Comparison of ENCODE assay signal across 8 cellular contexts in the genomic region with DNA sequence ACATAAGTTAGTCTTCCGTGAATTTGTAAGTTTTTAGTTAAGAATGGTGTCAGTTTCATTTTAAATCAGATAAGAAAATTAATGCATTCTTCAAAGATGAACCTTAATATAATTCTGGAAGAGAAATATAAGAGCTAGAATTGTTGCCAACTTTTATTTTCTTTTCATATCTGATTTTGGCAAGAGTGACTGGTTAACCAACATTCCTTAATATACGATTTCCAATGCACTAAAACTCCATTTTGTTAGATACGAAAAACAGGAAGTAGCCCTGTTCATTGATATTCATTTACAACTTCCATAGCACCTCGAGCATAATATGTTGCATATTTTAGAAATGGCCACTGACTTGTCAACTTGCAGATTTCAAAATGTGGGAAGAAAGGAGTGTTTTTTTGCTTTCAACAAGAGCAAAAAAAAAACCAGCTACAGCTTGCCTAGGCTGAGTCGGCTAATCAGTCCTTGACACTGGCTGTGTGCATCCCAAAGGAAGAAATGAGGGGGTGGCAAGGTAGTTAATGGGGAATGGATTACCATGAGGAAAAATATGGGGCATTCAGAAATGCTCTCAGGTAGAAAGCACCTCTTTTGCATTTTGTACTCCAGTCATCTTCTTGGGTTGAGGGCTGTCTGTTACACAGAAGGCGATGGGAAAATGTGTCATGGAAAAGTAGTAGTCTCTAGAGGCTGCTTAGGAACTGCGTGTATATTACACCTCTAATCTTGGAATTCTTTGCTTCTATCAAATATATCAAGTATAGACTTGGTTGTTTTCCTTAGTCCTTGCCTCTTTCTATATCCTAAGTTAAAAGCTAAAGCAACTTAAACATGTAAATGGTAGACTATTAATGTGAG. TPM values are rescaled to one million over a fixed set of nuclear protein-coding genes. Genes with fewer than 3 reads are reported as not detected.
A peak's percentile ranks its signal among the peaks of the same experiment; 100 is the strongest.
DNase-seq lines count a peak whose midpoint lies in the region; ATAC-seq and TF ChIP-seq lines count a peak whose summit lies in the region.

No MANE protein-coding gene starts in this region.

- peak; percentile 9 for DNase-seq in A673 (ENCODE audit: low spot score)
- DNase-seq in IMR-90 = no peak
- no peak for DNase-seq in activated naive CD8-positive, alpha-beta T cell treated with anti-CD3 and anti-CD28 coated beads for 36 hours
- no peak for DNase-seq in right lobe of liver
- no peak for DNase-seq in putamen (ENCODE audit: low spot score)
- no peak for DNase-seq in stimulated activated CD4-positive, alpha-beta T cell treated with anti-CD3 and anti-CD28 coated beads, Interleukin-4, amount 100 ng/mL, for 24 hours

- H2BK20ac ChIP-seq in IMR-90 (ENCODE audit: low read depth, low read length) = peak overlapping the region; percentile 72; the same call in 1 of the 2 replicates

- no peak for TF ChIP-seq RAD21 in IMR-90 (IDR thresholded peaks at IDR 0.05; ENCODE audit: low read length)

- peak overlapping the region; percentile 74 for H3K14ac ChIP-seq in IMR-90 (replicated peaks; ENCODE audit: low read depth, low read length)

- H3K36me3 Mint-ChIP-seq in activated naive CD8-positive, alpha-beta T cell treated with anti-CD3 and anti-CD28 coated beads for 36 hours = peaks cover 14% of the 10 kb centered on the region

- no TSS peak for BruUV-seq in A673 (replicated peaks; lab: Mats Ljungman, UMichigan)
- BruUV-seq in IMR-90 (replicated peaks; lab: Mats Ljungman, UMichigan) = no TSS peak

- H2BK15ac ChIP-seq in IMR-90 (ENCODE audit: low read depth, low read length) = no peak overlapping the region

- H3K9me3 ChIP-seq in A673 (ENCODE audit: low read depth, low read length, poor library complexity, severe bottlenecking) (no peaks in the 10 kb centered on the region), IMR-90 (ENCODE audit: control insufficient read depth, insufficient read depth, low read length) (no peaks in the 10 kb centered on the region), right lobe of liver (no peaks in the 10 kb centered on the region)

- H3K4me2 ChIP-seq in IMR-90 (ENCODE audit: low read depth, low read length) = peak overlapping the region; percentile 60

- peaks cover 49% of the 10 kb centered on the region for H3K4me1 Mint-ChIP-seq in activated naive CD8-positive, alpha-beta T cell treated with anti-CD3 and anti-CD28 coated beads for 36 hours

- H3K36me3 ChIP-seq in A673 (ENCODE audit: insufficient read depth, low read length, poor library complexity, severe bottlenecking) (no peaks in the 10 kb centered on the region), IMR-90 (ENCODE audit: control insufficient read depth, insufficient read depth, low read length) (no peaks in the 10 kb centered on the region), right lobe of liver (no peaks in the 10 kb centered on the region)

- H3K56ac ChIP-seq in IMR-90 (ENCODE audit: extremely low read depth, insufficient read depth, low read length) = no peak overlapping the region

- POLR2A ChIA-PET in A673 (lab: Charles Lee; ENCODE audit: low non-redundant PET) = no interaction called here
- POLR2A ChIA-PET in IMR-90 (lab: Charles Lee; ENCODE audit: unreplicated experiment) = no interaction called here

- H3K4me3 Mint-ChIP-seq in activated naive CD8-positive, alpha-beta T cell treated with anti-CD3 and anti-CD28 coated beads for 36 hours = peak overlapping the region; percentile 66

- peak overlapping the region in 1 of 2 experiments; percentile 66; a peak in 2 of 4 replicates for H4K8ac ChIP-seq in IMR-90 (ENCODE audit: low read depth in 2 of 2, low read length in 2 of 2)

- H2BK5ac ChIP-seq in IMR-90 (ENCODE audit: low read depth, low read length, poor library complexity, severe bottlenecking) = peak overlapping the region; percentile 21

- no peak overlapping the region for H4K91ac ChIP-seq in IMR-90 (ENCODE audit: insufficient read depth, low read depth, low read length)

- H3K27me3 ChIP-seq in A673 (replicated peaks; ENCODE audit: insufficient read depth, low read depth, low read length, poor library complexity) = no peaks in the 10 kb centered on the region
- no peaks in the 10 kb centered on the region for H3K27me3 ChIP-seq in IMR-90 (ENCODE audit: control insufficient read depth, insufficient read depth, low read length)
- H3K27me3 ChIP-seq in right lobe of liver = no peaks in the 10 kb centered on the region

- no CpG with 5 or more reads among the region's 7 CpGs for WGBS in IMR-90 (ENCODE audit: extremely low coverage in 2 of 2, insufficient read length in 1 of 2), 2 experiments
- WGBS in right lobe of liver (ENCODE audit: insufficient coverage, low coverage, low lambda C conversion rate, missing lambda C conversion rate) = 44% methylated on average over 7 of the region's 7 CpGs

- dilution Hi-C loops in IMR-90 (cut with HindIII; ENCODE audit: low sequenced_read_pairs, unreplicated experiment) = no loop called here

- in situ Hi-C loops in IMR-90 (cut with MboI; ENCODE audit: low sequenced_read_pairs) = no loop called here

- no peak overlapping the region; the same call in none of the 2 replicates for H3K18ac ChIP-seq in IMR-90 (ENCODE audit: low read depth, low read length)

- TF ChIP-seq CTCF in A673 (conservative IDR thresholded peaks at IDR 0.05; ENCODE audit: low read depth, low read length) (no peak), IMR-90 (conservative IDR thresholded peaks at IDR 0.05; ENCODE audit: low read depth, low read length) (no peak), right lobe of liver (IDR thresholded peaks at IDR 0.05) (no peak)

- peaks cover 2% of the 10 kb centered on the region for H3K27me3 Mint-ChIP-seq in activated naive CD8-positive, alpha-beta T cell treated with anti-CD3 and anti-CD28 coated beads for 36 hours

- peak overlapping the region; percentile 95 for H3K23ac ChIP-seq in IMR-90 (ENCODE audit: low read depth, low read length)

- H3K4ac ChIP-seq in IMR-90 (ENCODE audit: low read depth, low read length) = peak overlapping the region; percentile 45

- peaks cover 30% of the 10 kb centered on the region for H4K20me1 ChIP-seq in IMR-90 (ENCODE audit: insufficient read depth, low read length)

- peak overlapping the region; percentile 60 for H3K27ac Mint-ChIP-seq in activated naive CD8-positive, alpha-beta T cell treated with anti-CD3 and anti-CD28 coated beads for 36 hours

- ATAC-seq in IMR-90 (ENCODE audit: low read depth) (no peak), right lobe of liver (no peak), HG03159 (IDR thresholded peaks at IDR 0.05; ENCODE audit: unreplicated experiment) (no peak), HG03342 (IDR thresholded peaks at IDR 0.05; ENCODE audit: unreplicated experiment) (no peak)

- TF ChIP-seq POLR2A in IMR-90 (IDR thresholded peaks at IDR 0.05; ENCODE audit: low read depth, low read length) (no peak), right lobe of liver (IDR thresholded peaks at IDR 0.05) (no peak)

- H2AK9ac ChIP-seq in IMR-90 (replicated peaks; ENCODE audit: low read depth, low read length, poor library complexity) = no peak overlapping the region

- CTCF ChIA-PET in A673 (lab: Charles Lee) = interaction anchor here (0.6 kb wide), 1 partner anchor 661 kb away, joined by 3 read pairs; no protein-coding TSS in a partner anchor
- CTCF ChIA-PET in IMR-90 (lab: Yijun Ruan, JAX) = interaction anchor here (0.7 to 1.3 kb wide), 2 partner anchors 337 to 351 kb away, joined by 3 to 4 read pairs; no protein-coding TSS in a partner anchor

- H4K5ac ChIP-seq in IMR-90 (ENCODE audit: low read depth, low read length) = no peak overlapping the region

- peaks cover 15% of the 10 kb centered on the region for H3K4me1 ChIP-seq in A673 (ENCODE audit: insufficient read depth, low read length, poor library complexity, severe bottlenecking)
- peaks cover 11% of the 10 kb centered on the region for H3K4me1 ChIP-seq in IMR-90 (ENCODE audit: control insufficient read depth, insufficient read depth, low read length)
- peaks cover 0 to 30% (median 5%) of the 10 kb centered on the region in 4 donors for H3K4me1 ChIP-seq in right lobe of liver

- H2BK120ac ChIP-seq in IMR-90 (ENCODE audit: low read depth, low read length) = 0 out of 2 replicates have a peak overlapping the region, but pooled peaks have one; percentile 15

- H3K9me3 Mint-ChIP-seq in activated naive CD8-positive, alpha-beta T cell treated with anti-CD3 and anti-CD28 coated beads for 36 hours = no peaks in the 10 kb centered on the region

- H3K27ac ChIP-seq in A673 (ENCODE audit: low read depth, low read length, poor library complexity, severe bottlenecking) (no peak overlapping the region), IMR-90 (ENCODE audit: insufficient read depth, low read length) (peak overlapping the region; percentile 22; the same call in 1 of the 2 replicates), right lobe of liver (peak overlapping the region in 2 of 3 donors; percentile 16 to 34)

- H3K79me1 ChIP-seq in IMR-90 (ENCODE audit: low read depth in 1 of 2, low read length in 2 of 2) = peaks cover 15 to 44% of the 10 kb centered on the region in 2 experiments; a peak in 3 of 4 replicates

- H2AFZ ChIP-seq in IMR-90 (replicated peaks; ENCODE audit: low read length, poor library complexity) = peak overlapping the region; percentile 48

- intact Hi-C loops in A673 (cut with micrococcal nuclease; ENCODE audit: unreplicated experiment) (no loop called here), IMR-90 (cut with micrococcal nuclease) (loop anchor here (5.0 kb wide), 2 partner anchors 252 to 402 kb away; no protein-coding TSS in a partner anchor), right lobe of liver (cut with DNase I) (no loop called here)

- H2AK5ac ChIP-seq in IMR-90 (ENCODE audit: low read depth, low read length) = peak overlapping the region; percentile 15; the same call in 1 of the 2 replicates

- peaks cover 7% of the 10 kb centered on the region; the same call in 1 of the 2 replicates for H3K9me1 ChIP-seq in IMR-90 (ENCODE audit: insufficient read depth, low read length)

- peak overlapping the region; percentile 38 for H3K9ac ChIP-seq in IMR-90 (ENCODE audit: low read depth, low read length)

- peak overlapping the region; percentile 20 for H3K4me3 ChIP-seq in A673 (ENCODE audit: low read depth, low read length, poor library complexity, severe bottlenecking)
- H3K4me3 ChIP-seq in IMR-90 (ENCODE audit: insufficient read depth, low read depth, low read length) = peak overlapping the region; percentile 17
- peak overlapping the region in 1 of 3 donors; percentile 10 for H3K4me3 ChIP-seq in right lobe of liver

TF ChIP-seq in IMR-90, 13 proteins besides CTCF, POLR2A, EP300 and RAD21 (continues in another document):
- TF ChIP-seq MAFK (IDR thresholded peaks at IDR 0.05; ENCODE audit: low read depth, low read length) (no peak), FOS (IDR thresholded peaks at IDR 0.05; ENCODE audit: low read depth, low read length) (no peak)

RNA-seq across cellular contexts. Expression of a gene that starts 3.9 kb away (rescaled TPM):
- total RNA-seq in A673 (2021) (6.3 and 7.2 TPM in 2 replicates), IMR-90 (2012; rRNA removed) (18.8 and 21.9 TPM in 2 replicates), right lobe of liver (10 to 100 TPM in 1 of 6 experiments, 1 to 10 TPM in 5; 6.3 to 10.3 (median 8.3) TPM)
- 3.8 TPM in 2 replicates for polyA plus RNA-seq in IMR-90 (2012; rRNA removed)
- 0.77 and 0.82 TPM in 2 replicates for polyA plus RNA-seq in IMR-90 (2012; cell fraction: cytosol; rRNA removed)
- 2.2 and 13.9 TPM in 2 replicates for polyA plus RNA-seq in IMR-90 (2012; cell fraction: nucleus; rRNA removed; ENCODE audit: low replicate concordance)
- total RNA-seq in activated naive CD8-positive, alpha-beta T cell treated with anti-CD3 and anti-CD28 coated beads for 36 hours = 10 to 100 TPM; 10.1 to 10.6 TPM
